13 cellular contexts compared by ENCODE assay signal in genomic region chr12:23049180-23049579, GRCh38.
DNase-seq lines count a peak whose midpoint lies in the region; ATAC-seq and TF ChIP-seq lines count a peak whose summit lies in the region.
"Had no signal": no experiment of that assay in that cellular context is flagged by ENCODE, and none has a peak within 500 bp of the region (broad histone marks: within the 10 kb centered on the region; RNA-seq: fewer than 3 reads in every experiment).

No MANE protein-coding gene starts in this region.

- intact Hi-C loops in MCF 10A (cut with micrococcal nuclease) (no loop called here), breast epithelium (cut with DNase I; ENCODE audit: low total_unique reads) (no loop called here)

- no peaks in the 10 kb centered on the region for H3K4me1 ChIP-seq in breast epithelium
- H3K4me1 ChIP-seq: left lung, right lobe of liver had no signal

- H3K9me3 Mint-ChIP-seq in MCF 10A (ENCODE audit: unreplicated experiment) = peaks cover 15% of the 10 kb centered on the region

- H3K9me3 ChIP-seq in breast epithelium = no peaks in the 10 kb centered on the region
- H3K9me3 ChIP-seq: left lung, right lobe of liver had no signal

- H3K36me3 Mint-ChIP-seq in MCF 10A (ENCODE audit: insufficient read depth, unreplicated experiment) = no peaks in the 10 kb centered on the region
- H3K36me3 Mint-ChIP-seq: activated naive CD8-positive, alpha-beta T cell; stimulated activated effector memory CD8-positive, alpha-beta T cell treated with anti-CD3 and anti-CD28 coated beads, Interleukin-12 subunit alpha, Interleukin-12 subunit beta, amount 100 ng/mL, for 72 hours had no signal

- no peaks in the 10 kb centered on the region for H3K27me3 ChIP-seq in breast epithelium
- H3K27me3 ChIP-seq: left lung, right lobe of liver had no signal

- H3K27me3 Mint-ChIP-seq in MCF 10A (ENCODE audit: insufficient read depth, unreplicated experiment) = no peaks in the 10 kb centered on the region
- H3K27me3 Mint-ChIP-seq: activated naive CD8-positive, alpha-beta T cell had no signal

- BruUV-seq in MCF 10A (replicated peaks; lab: Mats Ljungman, UMichigan) = no TSS peak

- H3K36me3 ChIP-seq in breast epithelium = peaks cover 4% of the 10 kb centered on the region
- H3K36me3 ChIP-seq: left lung, right lobe of liver had no signal

- DNase-seq in MCF 10A (ENCODE audit: unreplicated experiment) (peak; percentile 40), breast epithelium (ENCODE audit: low spot score in 2 of 2) (no peak), OCI-M1 (lab: John Stamatoyannopoulos, UW) (peak; percentile 74), mesenteric fat pad (ENCODE audit: low spot score) (no peak), DMS153 treated with DMSO at 0.1 percent for 48 hours (lab: John Stamatoyannopoulos, UW; ENCODE audit: unreplicated experiment) (no peak), NCI-H2171 (lab: John Stamatoyannopoulos, UW) (no peak)
- DNase-seq in NK-92 treated with Interleukin-12 subunit alpha and Interleukin-12 subunit beta, amount 100 ng/mL, for 24 hours (lab: John Stamatoyannopoulos, UW) = no peak
- DNase-seq: left lung, right lobe of liver had no signal

- ATAC-seq in HG03060 (IDR thresholded peaks at IDR 0.05; ENCODE audit: low read depth, unreplicated experiment) = peak; percentile 76
- ATAC-seq: left lung; stimulated activated effector memory CD8-positive, alpha-beta T cell treated with anti-CD3 and anti-CD28 coated beads, Interleukin-12 subunit alpha, Interleukin-12 subunit beta, amount 100 ng/mL, for 72 hours had no signal

- H3K4me1 Mint-ChIP-seq in MCF 10A (ENCODE audit: insufficient read depth, unreplicated experiment) = peaks cover 7% of the 10 kb centered on the region
- H3K4me1 Mint-ChIP-seq: stimulated activated effector memory CD8-positive, alpha-beta T cell treated with anti-CD3 and anti-CD28 coated beads, Interleukin-12 subunit alpha, Interleukin-12 subunit beta, amount 100 ng/mL, for 72 hours had no signal

- POLR2A ChIA-PET in MCF 10A (lab: Yijun Ruan, JAX) = no interaction called here

- TF ChIP-seq CTCF in MCF 10A (IDR thresholded peaks at IDR 0.05; ENCODE audit: unreplicated experiment) = no peak
- no peak for TF ChIP-seq CTCF in breast epithelium (IDR thresholded peaks at IDR 0.05)

- no peak overlapping the region for H3K4me3 Mint-ChIP-seq in MCF 10A (ENCODE audit: unreplicated experiment)
- H3K4me3 Mint-ChIP-seq: activated naive CD8-positive, alpha-beta T cell; stimulated activated effector memory CD8-positive, alpha-beta T cell treated with anti-CD3 and anti-CD28 coated beads, Interleukin-12 subunit alpha, Interleukin-12 subunit beta, amount 100 ng/mL, for 72 hours had no signal

- H3K27ac ChIP-seq in breast epithelium = no peak overlapping the region
- H3K27ac ChIP-seq: left lung, right lobe of liver, VCaP had no signal

- no peak for TF ChIP-seq POLR2A in breast epithelium (IDR thresholded peaks at IDR 0.05)

- CTCF ChIA-PET in MCF 10A (lab: Yijun Ruan, JAX) = interaction anchor here (1.1 to 1.2 kb wide), 2 partner anchors 76 to 192 kb away, joined by 3 to 4 read pairs; no protein-coding TSS in a partner anchor

- no peak overlapping the region for H3K4me3 ChIP-seq in breast epithelium
- H3K4me3 ChIP-seq: left lung, right lobe of liver had no signal

- no peak overlapping the region for H3K27ac Mint-ChIP-seq in MCF 10A (ENCODE audit: low read depth, unreplicated experiment)
- H3K27ac Mint-ChIP-seq: activated naive CD8-positive, alpha-beta T cell; stimulated activated effector memory CD8-positive, alpha-beta T cell treated with anti-CD3 and anti-CD28 coated beads, Interleukin-12 subunit alpha, Interleukin-12 subunit beta, amount 100 ng/mL, for 72 hours had no signal

Comparison
In these comparisons a context has a peak if more than half of its experiments do, and no peak if none do; other contexts are left out.
1. DNase-seq: peak in MCF 10A (single experiment) and OCI-M1 (single experiment); none in breast epithelium (0 of 2), mesenteric fat pad (single experiment), DMS153 treated with DMSO at 0.1 percent for 48 hours (single experiment), NK-92 treated with Interleukin-12 subunit alpha and Interleukin-12 subunit beta, amount 100 ng/mL, for 24 hours (single experiment) and NCI-H2171 (single experiment).